8 cellular contexts compared by ENCODE assay signal in genomic region chr1:26890467-26890796, GRCh38.
A peak's percentile ranks its signal among the peaks of the same experiment; 100 is the strongest.
DNase-seq lines count a peak whose midpoint lies in the region; TF ChIP-seq lines count a peak whose summit lies in the region.

No MANE protein-coding gene starts in this region.

- H3K9ac ChIP-seq in HUES6 (ENCODE audit: low read length) (peak overlapping the region; percentile 89), mucosa of rectum (ENCODE audit: low read depth in 1 of 2, low read length in 2 of 2) (peak overlapping the region; percentile 96 to 97)

- H3K27ac ChIP-seq in HUES6 (ENCODE audit: low read depth, low read length) (peak overlapping the region; percentile 80), mucosa of rectum (ENCODE audit: low read depth in 2 of 2, low read length in 2 of 2) (peak overlapping the region; percentile 95 to 96)

- H3K9me3 ChIP-seq in HUES6 (ENCODE audit: control insufficient read depth, insufficient read depth, low read depth, low read length) (no peaks in the 10 kb centered on the region), mucosa of rectum (ENCODE audit: control insufficient read depth in 2 of 2, low read length in 2 of 2) (no peaks in the 10 kb centered on the region)

- peaks cover 24% of the 10 kb centered on the region for H3K4me1 Mint-ChIP-seq in activated naive CD4-positive, alpha-beta T cell treated with anti-CD3 and anti-CD28 coated beads, Interleukin-2, amount 50 U/mL, for 24 hours

- peaks cover 16% of the 10 kb centered on the region for H3K36me3 Mint-ChIP-seq in activated naive CD4-positive, alpha-beta T cell treated with anti-CD3 and anti-CD28 coated beads, Interleukin-2, amount 50 U/mL, for 24 hours

- no peaks in the 10 kb centered on the region for H3K9me3 Mint-ChIP-seq in activated naive CD4-positive, alpha-beta T cell treated with anti-CD3 and anti-CD28 coated beads, Interleukin-2, amount 50 U/mL, for 24 hours

- no peak for DNase-seq in activated naive CD4-positive, alpha-beta T cell treated with Interleukin-2 at 50 U/mL for 16 hours
- no peak for DNase-seq in choroid plexus epithelial cell (ENCODE audit: low read depth)
- DNase-seq in NCI-H510A treated with DMSO at 0.1 percent for 48 hours (lab: John Stamatoyannopoulos, UW): no peak
- DNase-seq in NCI-H146 treated with DMSO at 0.1 percent for 48 hours (lab: John Stamatoyannopoulos, UW; ENCODE audit: unreplicated experiment): no peak
- no peak for DNase-seq in cerebellar nuclear complex (lab: John Stamatoyannopoulos, UW)

- peak overlapping the region; percentile 97 for H3K4me3 Mint-ChIP-seq in activated naive CD4-positive, alpha-beta T cell treated with anti-CD3 and anti-CD28 coated beads, Interleukin-2, amount 50 U/mL, for 24 hours

- H3K27me3 Mint-ChIP-seq in activated naive CD4-positive, alpha-beta T cell treated with anti-CD3 and anti-CD28 coated beads, Interleukin-2, amount 50 U/mL, for 24 hours: no peaks in the 10 kb centered on the region

- peaks cover 54% of the 10 kb centered on the region for H3K36me3 ChIP-seq in HUES6 (ENCODE audit: control insufficient read depth, insufficient read depth, low read length)
- H3K36me3 ChIP-seq in mucosa of rectum (ENCODE audit: control insufficient read depth in 2 of 2, insufficient read depth in 2 of 2, low read length in 2 of 2): peaks cover 39 to 43% of the 10 kb centered on the region in 2 donors

- H3K4me3 ChIP-seq in HUES6 (ENCODE audit: low read depth, low read length): peak overlapping the region; percentile 95
- H3K4me3 ChIP-seq in choroid plexus epithelial cell (ENCODE audit: low read depth, low read length): peak overlapping the region; percentile 89
- H3K4me3 ChIP-seq in mucosa of rectum (ENCODE audit: low read length in 2 of 2): peak overlapping the region; percentile 90 to 91

- no peak for TF ChIP-seq CTCF in choroid plexus epithelial cell (conservative IDR thresholded peaks at IDR 0.05; ENCODE audit: low read depth, low read length)

- H3K27me3 ChIP-seq in HUES6 (ENCODE audit: control insufficient read depth, insufficient read depth, low read length) (no peaks in the 10 kb centered on the region), mucosa of rectum (ENCODE audit: control insufficient read depth in 2 of 2, insufficient read depth in 2 of 2, low read length in 2 of 2) (no peaks in the 10 kb centered on the region)

- H3K4me1 ChIP-seq in HUES6 (ENCODE audit: control insufficient read depth, insufficient read depth, low read length) (peaks cover 3% of the 10 kb centered on the region; the same call in 1 of the 2 replicates), mucosa of rectum (ENCODE audit: control insufficient read depth in 2 of 2, insufficient read depth in 2 of 2, low read length in 2 of 2) (peaks cover 11 to 18% of the 10 kb centered on the region in 2 donors)

- peak overlapping the region; percentile 90 for H3K27ac Mint-ChIP-seq in activated naive CD4-positive, alpha-beta T cell treated with anti-CD3 and anti-CD28 coated beads, Interleukin-2, amount 50 U/mL, for 24 hours
